In genomic region chr1:102434421-102434820, GRCh38 we compare ENCODE assay signal across 8 cellular contexts.
DNase-seq lines count a peak whose midpoint lies in the region; ATAC-seq and TF ChIP-seq lines count a peak whose summit lies in the region.

No MANE protein-coding gene starts in this region.

- peak; percentile 8 to 34 for DNase-seq in activated T-cell treated with anti-CD3 and anti-CD28 coated beads, Interleukin-2, amount 50 U/mL, for 72 hours
- DNase-seq in activated T-cell treated with anti-CD3 and anti-CD28 coated beads, Interleukin-2, amount 50 U/mL, for 4 hours, result no peak
- DNase-seq in activated CD8-positive, alpha-beta T cell treated with anti-CD3 and anti-CD28 coated beads, Interleukin-2, amount 10 ng/mL, durations not matched to agents 7 days and 5 days, result peak; percentile 20
- DNase-seq in osteocyte (ENCODE audit: extremely low spot score, unreplicated experiment) (no peak), OCI-M2 (lab: John Stamatoyannopoulos, UW; ENCODE audit: unreplicated experiment) (no peak)

- POLR2A ChIA-PET in activated CD8-positive, alpha-beta T cell treated with anti-CD3 and anti-CD28 coated beads, Interleukin-2, amount 10 ng/mL, durations not matched to agents 7 days and 5 days (lab: Charles Lee), result no interaction called here

- peak; percentile 61 for TF ChIP-seq CTCF in KMS-11 (conservative IDR thresholded peaks at IDR 0.05; ENCODE audit: low read depth, low read length)
- peak; percentile 47 for TF ChIP-seq CTCF in osteocyte (IDR thresholded peaks at IDR 0.05)

- H3K4me3 Mint-ChIP-seq in activated T-cell treated with anti-CD3 and anti-CD28 coated beads, Interleukin-2, amount 50 U/mL, for 72 hours, result no peak overlapping the region
- H3K4me3 Mint-ChIP-seq in activated T-cell treated with anti-CD3 and anti-CD28 coated beads, Interleukin-2, amount 50 U/mL, for 4 hours, result no peak overlapping the region
- no peak overlapping the region for H3K4me3 Mint-ChIP-seq in activated CD8-positive, alpha-beta T cell treated with anti-CD3 and anti-CD28 coated beads, Interleukin-2, amount 10 ng/mL, durations not matched to agents 7 days and 5 days
- H3K4me3 Mint-ChIP-seq in osteocyte (ENCODE audit: unreplicated experiment), result no peak overlapping the region

- CTCF ChIA-PET in activated CD8-positive, alpha-beta T cell treated with anti-CD3 and anti-CD28 coated beads, Interleukin-2, amount 10 ng/mL, durations not matched to agents 7 days and 5 days (lab: Charles Lee), result no interaction called here

- peak overlapping the region; percentile 34; the same call in 1 of the 2 replicates for H2AFZ ChIP-seq in KMS-11 (ENCODE audit: low read depth)

- H3K36me3 ChIP-seq in KMS-11 (ENCODE audit: insufficient read depth), result no peaks in the 10 kb centered on the region

- no peak overlapping the region for H3K9ac ChIP-seq in KMS-11

- H3K9me3 Mint-ChIP-seq in activated T-cell treated with anti-CD3 and anti-CD28 coated beads, Interleukin-2, amount 50 U/mL, for 72 hours, result no peaks in the 10 kb centered on the region
- no peaks in the 10 kb centered on the region for H3K9me3 Mint-ChIP-seq in activated T-cell treated with anti-CD3 and anti-CD28 coated beads, Interleukin-2, amount 50 U/mL, for 4 hours
- peaks cover 2% of the 10 kb centered on the region for H3K9me3 Mint-ChIP-seq in activated CD8-positive, alpha-beta T cell treated with anti-CD3 and anti-CD28 coated beads, Interleukin-2, amount 10 ng/mL, durations not matched to agents 7 days and 5 days (ENCODE audit: insufficient read depth)
- no peaks in the 10 kb centered on the region for H3K9me3 Mint-ChIP-seq in osteocyte (ENCODE audit: unreplicated experiment)

- no peak for ATAC-seq in activated T-cell treated with anti-CD3 and anti-CD28 coated beads, Interleukin-2, amount 50 U/mL, for 72 hours (replicated peaks in 1 of 2)
- no peak for ATAC-seq in activated T-cell treated with anti-CD3 and anti-CD28 coated beads, Interleukin-2, amount 50 U/mL, for 4 hours
- no peak for ATAC-seq in activated CD8-positive, alpha-beta T cell treated with anti-CD3 and anti-CD28 coated beads, Interleukin-2, amount 10 ng/mL, durations not matched to agents 7 days and 5 days
- ATAC-seq in esophagus mucosa (no peak), HG03039 (IDR thresholded peaks at IDR 0.05; ENCODE audit: unreplicated experiment) (no peak)

- no peaks in the 10 kb centered on the region for H3K4me1 Mint-ChIP-seq in activated T-cell treated with anti-CD3 and anti-CD28 coated beads, Interleukin-2, amount 50 U/mL, for 72 hours (ENCODE audit: low read depth)
- no peaks in the 10 kb centered on the region for H3K4me1 Mint-ChIP-seq in activated T-cell treated with anti-CD3 and anti-CD28 coated beads, Interleukin-2, amount 50 U/mL, for 4 hours (ENCODE audit: low read depth)
- H3K4me1 Mint-ChIP-seq in activated CD8-positive, alpha-beta T cell treated with anti-CD3 and anti-CD28 coated beads, Interleukin-2, amount 10 ng/mL, durations not matched to agents 7 days and 5 days (ENCODE audit: low read depth), result no peaks in the 10 kb centered on the region
- no peaks in the 10 kb centered on the region for H3K4me1 Mint-ChIP-seq in osteocyte (ENCODE audit: unreplicated experiment)

- H3K4me3 ChIP-seq in KMS-11 (IDR thresholded peaks at IDR 0.05; ENCODE audit: insufficient read depth, low read depth, low read length), result no peak overlapping the region

- no peaks in the 10 kb centered on the region for H3K4me1 ChIP-seq in KMS-11 (ENCODE audit: low read depth, poor library complexity, severe bottlenecking)

- H4K20me1 ChIP-seq in KMS-11 (ENCODE audit: insufficient read depth), result no peaks in the 10 kb centered on the region

- no peaks in the 10 kb centered on the region for H3K36me3 Mint-ChIP-seq in activated T-cell treated with anti-CD3 and anti-CD28 coated beads, Interleukin-2, amount 50 U/mL, for 72 hours (ENCODE audit: insufficient read depth in 2 of 2)
- H3K36me3 Mint-ChIP-seq in activated T-cell treated with anti-CD3 and anti-CD28 coated beads, Interleukin-2, amount 50 U/mL, for 4 hours (ENCODE audit: insufficient read depth), result no peaks in the 10 kb centered on the region
- H3K36me3 Mint-ChIP-seq in activated CD8-positive, alpha-beta T cell treated with anti-CD3 and anti-CD28 coated beads, Interleukin-2, amount 10 ng/mL, durations not matched to agents 7 days and 5 days (ENCODE audit: low read depth), result no peaks in the 10 kb centered on the region
- H3K36me3 Mint-ChIP-seq in osteocyte (ENCODE audit: unreplicated experiment), result no peaks in the 10 kb centered on the region

- no peak overlapping the region for H3K27ac Mint-ChIP-seq in activated T-cell treated with anti-CD3 and anti-CD28 coated beads, Interleukin-2, amount 50 U/mL, for 72 hours
- H3K27ac Mint-ChIP-seq in activated CD8-positive, alpha-beta T cell treated with anti-CD3 and anti-CD28 coated beads, Interleukin-2, amount 10 ng/mL, durations not matched to agents 7 days and 5 days, result no peak overlapping the region
- no peak overlapping the region for H3K27ac Mint-ChIP-seq in osteocyte (ENCODE audit: unreplicated experiment)

- H3K27me3 ChIP-seq in KMS-11 (ENCODE audit: insufficient read depth, low read depth), result no peaks in the 10 kb centered on the region

- no peaks in the 10 kb centered on the region for H3K27me3 Mint-ChIP-seq in activated T-cell treated with anti-CD3 and anti-CD28 coated beads, Interleukin-2, amount 50 U/mL, for 72 hours (ENCODE audit: low read depth)
- no peaks in the 10 kb centered on the region for H3K27me3 Mint-ChIP-seq in activated T-cell treated with anti-CD3 and anti-CD28 coated beads, Interleukin-2, amount 50 U/mL, for 4 hours (ENCODE audit: low read depth)
- H3K27me3 Mint-ChIP-seq in activated CD8-positive, alpha-beta T cell treated with anti-CD3 and anti-CD28 coated beads, Interleukin-2, amount 10 ng/mL, durations not matched to agents 7 days and 5 days (ENCODE audit: low read depth), result no peaks in the 10 kb centered on the region
- peaks cover 7% of the 10 kb centered on the region for H3K27me3 Mint-ChIP-seq in osteocyte (ENCODE audit: unreplicated experiment)

- no peaks in the 10 kb centered on the region for H3K79me2 ChIP-seq in KMS-11 (ENCODE audit: insufficient read depth, low read depth)

- no peak overlapping the region for H3K4me2 ChIP-seq in KMS-11

- no peak overlapping the region for H3K27ac ChIP-seq in KMS-11

Comparison
In these comparisons a context has a peak if more than half of its experiments do, and no peak if none do; other contexts are left out.
1. DNase-seq: peak in activated T-cell treated with anti-CD3 and anti-CD28 coated beads, Interleukin-2, amount 50 U/mL, for 72 hours (2 of 2) and activated CD8-positive, alpha-beta T cell treated with anti-CD3 and anti-CD28 coated beads, Interleukin-2, amount 10 ng/mL, durations not matched to agents 7 days and 5 days (single experiment); none in activated T-cell treated with anti-CD3 and anti-CD28 coated beads, Interleukin-2, amount 50 U/mL, for 4 hours (single experiment), osteocyte (single experiment) and OCI-M2 (single experiment).